Comparison of ENCODE assay signal across 23 cellular contexts in the genomic region with DNA sequence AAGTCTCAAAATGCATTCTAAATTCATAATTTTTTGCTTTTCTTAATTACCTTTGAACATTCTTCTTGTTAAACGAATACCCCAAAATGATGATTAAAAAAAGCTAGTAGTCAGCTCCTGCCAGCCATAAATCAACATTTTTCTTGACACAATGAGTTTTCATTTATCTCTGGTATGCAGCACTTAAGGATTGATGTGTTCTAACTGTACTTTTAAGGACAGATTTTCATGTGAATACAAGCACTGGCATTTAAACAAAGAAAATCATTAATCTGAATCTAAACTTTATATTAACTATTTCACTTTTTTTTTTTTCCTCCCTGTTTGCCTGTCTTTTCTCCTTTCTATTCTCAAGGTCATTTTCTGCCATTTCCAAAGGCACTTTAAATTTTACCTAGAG.
DNase-seq lines count a peak whose midpoint lies in the region; ATAC-seq, FAIRE-seq and TF ChIP-seq lines count a peak whose summit lies in the region.
"Had no signal": no experiment of that assay in that cellular context is flagged by ENCODE, and none has a peak within 500 bp of the region (broad histone marks: within the 10 kb centered on the region; RNA-seq: fewer than 3 reads in every experiment).

No MANE protein-coding gene starts in this region.

- TF ChIP-seq RAD21 in K562 (CRISPR knock-in tag; conservative IDR thresholded peaks at IDR 0.05 in 1 of 2, IDR thresholded peaks at IDR 0.05 in 1 of 2) = no peak

- ATAC-seq in K562 (no peak), left ventricle myocardium superior (no peak), esophagus mucosa (no peak)
- ATAC-seq: GM23338, HCT116 had no signal

- in situ Hi-C loops in ACHN (cut with HindIII; ENCODE audit: low pct_ligation_motif_present, low pct_unique_long_range_greater_than_20kb, low sequenced_read_pairs) (no loop called here), K562 (cut with MboI) (no loop called here)

- no peak for FAIRE-seq in K562 (lab: Jason Lieb, UNC)
- FAIRE-seq: A204.1, GM12891, GM18507 had no signal

- H3K79me2 ChIP-seq in K562 (ENCODE audit: control insufficient read depth, insufficient read depth, low read length) = no peaks in the 10 kb centered on the region

- H3K9ac ChIP-seq in K562 (ENCODE audit: insufficient read depth in 1 of 2, low read depth in 2 of 2, low read length in 2 of 2) = no peak overlapping the region
- H3K9ac ChIP-seq: BLaER1 treated with 17β-estradiol and CSF1 and Interleukin-3, amounts not matched to agents 10 nM and 100 nM had no signal

- WGBS in K562 (ENCODE audit: insufficient coverage, low coverage, missing lambda C conversion rate) = 0% methylated on average over 1 of the region's 1 CpG

- H3K4me3 ChIP-seq in K562 = no peak overlapping the region
- H3K4me3 ChIP-seq: BLaER1 treated with 17β-estradiol and CSF1 and Interleukin-3, amounts not matched to agents 10 nM and 100 nM; GM23338 had no signal

- no peaks in the 10 kb centered on the region for H3K9me1 ChIP-seq in K562 (ENCODE audit: control insufficient read depth, insufficient read depth, low read length)

- no TSS peak for BruUV-seq in K562 (replicated peaks; lab: Mats Ljungman, UMichigan)

- H3K4me1 ChIP-seq in K562 (replicated peaks in 1 of 2; ENCODE audit: control insufficient read depth in 2 of 2, insufficient read depth in 2 of 2, low read length in 2 of 2) = no peaks in the 10 kb centered on the region
- H3K4me1 ChIP-seq: BE2C; BLaER1 treated with 17β-estradiol and CSF1 and Interleukin-3, amounts not matched to agents 10 nM and 100 nM had no signal

- intact Hi-C loops in K562 (cut with micrococcal nuclease) (no loop called here), left ventricle myocardium superior (cut with micrococcal nuclease) (no loop called here)

- no peaks in the 10 kb centered on the region; the same call in 1 of the 2 replicates for H3K9me3 ChIP-seq in K562 (replicated peaks; ENCODE audit: control insufficient read depth, insufficient read depth, low read depth, low read length)
- H3K9me3 ChIP-seq: BE2C had no signal

- no peaks in the 10 kb centered on the region for H3K36me3 ChIP-seq in K562 (ENCODE audit: control insufficient read depth, insufficient read depth, low read length)
- H3K36me3 ChIP-seq: BE2C; BLaER1 treated with 17β-estradiol and CSF1 and Interleukin-3, amounts not matched to agents 10 nM and 100 nM had no signal

- POLR2A ChIA-PET in K562 (lab: Yijun Ruan, JAX) = no interaction called here

- TF ChIP-seq EP300 in K562 (IDR thresholded peaks at IDR 0.05; ENCODE audit: low read length) = no peak

- TF ChIP-seq CTCF in K562 (IDR thresholded peaks at IDR 0.05 in 2 of 3, conservative IDR thresholded peaks at IDR 0.05 in 1 of 3; ENCODE audit: insufficient read depth in 2 of 3, low read depth in 1 of 3, low read length in 3 of 3) = no peak

- TF ChIP-seq POLR2A in K562 (conservative IDR thresholded peaks at IDR 0.05) = no peak

- H4K20me1 ChIP-seq in K562 (replicated peaks; ENCODE audit: control insufficient read depth, insufficient read depth, low read length) = no peaks in the 10 kb centered on the region
- H4K20me1 ChIP-seq: BLaER1 treated with 17β-estradiol and CSF1 and Interleukin-3, amounts not matched to agents 10 nM and 100 nM had no signal

- H3K4me2 ChIP-seq in K562 (ENCODE audit: insufficient read depth, low read length) = no peak overlapping the region
- H3K4me2 ChIP-seq: BLaER1 treated with 17β-estradiol and CSF1 and Interleukin-3, amounts not matched to agents 10 nM and 100 nM; GM23338 had no signal

- DNase-seq in ACHN = peak; percentile 74
- DNase-seq in K562 (ENCODE audit: extremely low read depth in 1 of 4, low spot score in 3 of 4) = no peak
- peak; percentile 41 for DNase-seq in kidney tubule cell (ENCODE audit: low spot score)
- peak; percentile 15 for DNase-seq in renal cortical epithelial cell (ENCODE audit: low read depth)
- no peak for DNase-seq in left ventricle myocardium superior
- no peak for DNase-seq in stimulated activated CD4-positive, alpha-beta T cell treated with anti-CD3 and anti-CD28 coated beads, Interleukin-2, amount 100 ng/mL, for 24 hours
- DNase-seq: AML-193; BE2C; Calu3; CD4-positive, alpha-beta T cell; CD8-positive, alpha-beta memory T cell; DMS53; DMS79 treated with DMSO at 0.1 percent for 48 hours; GF-D8; H9 had no signal

- no peak overlapping the region for H2AFZ ChIP-seq in K562 (ENCODE audit: low read depth, low read length)
- H2AFZ ChIP-seq: GM23338 had no signal

- CTCF ChIA-PET in K562 (lab: Yijun Ruan, JAX; ENCODE audit: low intra/inter-chr PET ratio) = no interaction called here

- H3K27me3 ChIP-seq in K562 (ENCODE audit: control insufficient read depth in 2 of 2, insufficient read depth in 2 of 2, low read length in 2 of 2) = no peaks in the 10 kb centered on the region
- H3K27me3 ChIP-seq: BE2C; BLaER1 treated with 17β-estradiol and CSF1 and Interleukin-3, amounts not matched to agents 10 nM and 100 nM had no signal

- no peak overlapping the region for H3K27ac ChIP-seq in K562 (ENCODE audit: extremely low read depth, low read depth, low read length)
- H3K27ac ChIP-seq: 22Rv1; BLaER1 treated with 17β-estradiol and CSF1 and Interleukin-3, amounts not matched to agents 10 nM and 100 nM had no signal

TF ChIP-seq in K562, 482 proteins besides CTCF, POLR2A, EP300 and RAD21:
- TF ChIP-seq KDM1A (IDR thresholded peaks at IDR 0.05) = no peak
- TF ChIP-seq, protein P1, sequence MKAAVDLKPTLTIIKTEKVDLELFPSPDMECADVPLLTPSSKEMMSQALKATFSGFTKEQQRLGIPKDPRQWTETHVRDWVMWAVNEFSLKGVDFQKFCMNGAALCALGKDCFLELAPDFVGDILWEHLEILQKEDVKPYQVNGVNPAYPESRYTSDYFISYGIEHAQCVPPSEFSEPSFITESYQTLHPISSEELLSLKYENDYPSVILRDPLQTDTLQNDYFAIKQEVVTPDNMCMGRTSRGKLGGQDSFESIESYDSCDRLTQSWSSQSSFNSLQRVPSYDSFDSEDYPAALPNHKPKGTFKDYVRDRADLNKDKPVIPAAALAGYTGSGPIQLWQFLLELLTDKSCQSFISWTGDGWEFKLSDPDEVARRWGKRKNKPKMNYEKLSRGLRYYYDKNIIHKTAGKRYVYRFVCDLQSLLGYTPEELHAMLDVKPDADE (conservative IDR thresholded peaks at IDR 0.05; ENCODE audit: control insufficient read depth, low read depth, low read length) = no peak
- TF ChIP-seq ZNF143 (CRISPR knock-in tag; IDR thresholded peaks at IDR 0.05) = no peak
- TF ChIP-seq, protein P2, sequence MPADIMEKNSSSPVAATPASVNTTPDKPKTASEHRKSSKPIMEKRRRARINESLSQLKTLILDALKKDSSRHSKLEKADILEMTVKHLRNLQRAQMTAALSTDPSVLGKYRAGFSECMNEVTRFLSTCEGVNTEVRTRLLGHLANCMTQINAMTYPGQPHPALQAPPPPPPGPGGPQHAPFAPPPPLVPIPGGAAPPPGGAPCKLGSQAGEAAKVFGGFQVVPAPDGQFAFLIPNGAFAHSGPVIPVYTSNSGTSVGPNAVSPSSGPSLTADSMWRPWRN (IDR thresholded peaks at IDR 0.05; ENCODE audit: low read depth) = no peak
- TF ChIP-seq NBN (IDR thresholded peaks at IDR 0.05; ENCODE audit: low read depth) = no peak
- no peak for TF ChIP-seq TEAD1 (CRISPR knock-in tag; IDR thresholded peaks at IDR 0.05)
- TF ChIP-seq NCOA1 (IDR thresholded peaks at IDR 0.05; ENCODE audit: low read depth) = no peak
- peak; percentile 4 for TF ChIP-seq MEIS2 (IDR thresholded peaks at IDR 0.05; ENCODE audit: partially characterized antibody)
- no peak for TF ChIP-seq MTA1 (IDR thresholded peaks at IDR 0.05; ENCODE audit: borderline replicate concordance)

Comparison
In these comparisons a context has a peak if more than half of its experiments do, and no peak if none do; other contexts are left out.
1. DNase-seq: peak in ACHN (single experiment), kidney tubule cell (single experiment) and renal cortical epithelial cell (single experiment); none in K562 (0 of 4), left ventricle myocardium superior (single experiment) and stimulated activated CD4-positive, alpha-beta T cell treated with anti-CD3 and anti-CD28 coated beads, Interleukin-2, amount 100 ng/mL, for 24 hours (0 of 2).